Comparison of ENCODE assay signal across 8 cellular contexts in the genomic region with DNA sequence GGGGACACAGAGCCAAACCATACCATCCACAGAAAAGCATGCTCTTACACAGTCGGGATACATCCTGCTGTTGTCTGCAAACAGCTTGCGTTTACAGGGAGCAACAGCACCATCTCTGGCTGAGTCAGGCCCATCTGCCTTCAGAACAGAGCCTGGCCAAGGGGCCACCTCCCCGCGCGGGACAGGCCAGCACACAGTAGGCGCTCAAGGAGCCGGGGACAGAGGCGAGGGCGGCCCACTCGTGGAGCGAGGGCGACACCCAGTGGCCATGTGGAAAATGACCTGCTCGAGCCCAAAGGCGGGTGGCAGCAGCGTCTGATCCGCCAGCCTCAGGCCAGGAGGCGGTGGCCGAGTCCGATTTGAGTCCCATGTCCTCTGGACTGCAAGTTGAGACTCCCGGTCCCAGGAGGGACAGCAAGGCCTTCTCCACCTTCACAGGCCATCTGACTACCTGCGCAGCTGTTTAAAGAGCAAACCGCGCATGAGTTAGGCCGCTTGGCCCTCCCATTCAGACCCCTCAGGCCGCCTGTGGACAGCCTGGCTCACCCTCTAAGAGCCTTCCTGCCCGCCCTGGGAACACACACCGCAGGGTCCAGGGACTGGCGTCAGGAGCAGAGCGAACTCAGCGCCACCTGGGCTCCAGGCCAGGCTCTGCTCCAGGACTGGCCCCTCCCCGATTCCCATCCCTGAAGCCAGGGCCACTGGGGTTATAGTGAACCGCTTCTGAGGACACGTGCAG. TPM values are rescaled to one million over a fixed set of nuclear protein-coding genes. Genes with fewer than 3 reads are reported as not detected.
DNase-seq lines count a peak whose midpoint lies in the region; ATAC-seq and TF ChIP-seq lines count a peak whose summit lies in the region.

No MANE protein-coding gene starts in this region.

- no peak overlapping the region for H3K27ac Mint-ChIP-seq in activated T-cell treated with anti-CD3 and anti-CD28 coated beads, Interleukin-2, amount 50 U/mL, for 72 hours
- H3K27ac Mint-ChIP-seq in natural killer cell, result no peak overlapping the region

- no peak overlapping the region for H3K27ac ChIP-seq in OCI-LY7 (ENCODE audit: low read depth, low read length, poor library complexity, severe bottlenecking)

- H3K9me3 Mint-ChIP-seq in activated T-cell treated with anti-CD3 and anti-CD28 coated beads, Interleukin-2, amount 50 U/mL, for 72 hours, result no peaks in the 10 kb centered on the region
- H3K9me3 Mint-ChIP-seq in natural killer cell, result no peaks in the 10 kb centered on the region

- no peaks in the 10 kb centered on the region for H3K4me1 ChIP-seq in OCI-LY7 (ENCODE audit: insufficient read depth, low read length, poor library complexity, severe bottlenecking)

- H3K27me3 Mint-ChIP-seq in activated T-cell treated with anti-CD3 and anti-CD28 coated beads, Interleukin-2, amount 50 U/mL, for 72 hours (ENCODE audit: low read depth), result no peaks in the 10 kb centered on the region
- no peaks in the 10 kb centered on the region for H3K27me3 Mint-ChIP-seq in natural killer cell (ENCODE audit: low read depth in 2 of 2)

- no peaks in the 10 kb centered on the region for H4K20me1 ChIP-seq in OCI-LY7 (ENCODE audit: insufficient read depth, low read length)

- no peaks in the 10 kb centered on the region for H3K36me3 Mint-ChIP-seq in activated T-cell treated with anti-CD3 and anti-CD28 coated beads, Interleukin-2, amount 50 U/mL, for 72 hours (ENCODE audit: insufficient read depth in 2 of 2)
- no peaks in the 10 kb centered on the region for H3K36me3 Mint-ChIP-seq in natural killer cell

- H2AFZ ChIP-seq in OCI-LY7 (ENCODE audit: low read length), result no peak overlapping the region

- H3K4me2 ChIP-seq in OCI-LY7 (ENCODE audit: low read length), result no peak overlapping the region

- H3K4me3 ChIP-seq in AG10803 (ENCODE audit: low read length), result no peak overlapping the region
- no peak overlapping the region for H3K4me3 ChIP-seq in OCI-LY7 (ENCODE audit: low read depth, low read length, poor library complexity, severe bottlenecking)
- no peak overlapping the region for H3K4me3 ChIP-seq in fibroblast of mammary gland (ENCODE audit: control insufficient read depth, low read depth, low read length)

- DNase-seq in AG10803 (ENCODE audit: low read depth), result peak; percentile 59
- DNase-seq in OCI-LY7 (ENCODE audit: low spot score), result peak; percentile 42
- DNase-seq in activated T-cell treated with anti-CD3 and anti-CD28 coated beads, Interleukin-2, amount 50 U/mL, for 72 hours, result peak; percentile 70 to 77
- peak; percentile 75 for DNase-seq in fibroblast of mammary gland (ENCODE audit: low read depth)
- DNase-seq in natural killer cell, result peak; percentile 71
- peak; percentile 18 to 72 (median 60) for DNase-seq in stimulated activated naive CD4-positive, alpha-beta T cell (lab: John Stamatoyannopoulos, UW)

- H3K36me3 ChIP-seq in OCI-LY7 (ENCODE audit: insufficient read depth, low read length), result no peaks in the 10 kb centered on the region

- no peaks in the 10 kb centered on the region for H3K9me3 ChIP-seq in OCI-LY7 (ENCODE audit: low read length)

- TF ChIP-seq CTCF in AG10803 (conservative IDR thresholded peaks at IDR 0.05; ENCODE audit: low read length) (peak; percentile 82), OCI-LY7 (conservative IDR thresholded peaks at IDR 0.05; ENCODE audit: low read length) (peak; percentile 90), fibroblast of mammary gland (conservative IDR thresholded peaks at IDR 0.05; ENCODE audit: control insufficient read depth, insufficient read depth, low read depth, low read length) (peak; percentile 75), natural killer cell (IDR thresholded peaks at IDR 0.05) (peak; percentile 96)

- ATAC-seq in GM18870 (IDR thresholded peaks at IDR 0.05; ENCODE audit: unreplicated experiment) (peak; percentile 43), HG03097 (IDR thresholded peaks at IDR 0.05; ENCODE audit: low FRiP score, unreplicated experiment) (peak; percentile 74), natural killer cell (peak; percentile 80 to 97 (median 95))
- peak; percentile 86 to 89 for ATAC-seq in activated T-cell treated with anti-CD3 and anti-CD28 coated beads, Interleukin-2, amount 50 U/mL, for 72 hours (replicated peaks in 1 of 2)

- H3K9me2 ChIP-seq in OCI-LY7 (ENCODE audit: insufficient read depth, low read length), result no peaks in the 10 kb centered on the region

- BruUV-seq in OCI-LY7 (replicated peaks; lab: Mats Ljungman, UMichigan), result no TSS peak

- POLR2A ChIA-PET in OCI-LY7 (lab: Charles Lee), result no interaction called here

- H3K4me3 Mint-ChIP-seq in activated T-cell treated with anti-CD3 and anti-CD28 coated beads, Interleukin-2, amount 50 U/mL, for 72 hours, result no peak overlapping the region
- no peak overlapping the region for H3K4me3 Mint-ChIP-seq in natural killer cell

- CTCF ChIA-PET in OCI-LY7 (lab: Charles Lee; ENCODE audit: unreplicated experiment), result no interaction called here

- intact Hi-C loops in OCI-LY7 (cut with micrococcal nuclease; ENCODE audit: unreplicated experiment) (loop anchor here (1.0 to 10.0 kb wide), 5 partner anchors 99 to 1429 kb away; no protein-coding TSS in a partner anchor), natural killer cell (cut with micrococcal nuclease) (loop anchor here (1.0 to 5.0 kb wide), 4 partner anchors 516 to 1476 kb away; no protein-coding TSS in a partner anchor)

- peaks cover 29% of the 10 kb centered on the region for H3K4me1 Mint-ChIP-seq in activated T-cell treated with anti-CD3 and anti-CD28 coated beads, Interleukin-2, amount 50 U/mL, for 72 hours (ENCODE audit: low read depth)
- H3K4me1 Mint-ChIP-seq in natural killer cell, result peaks cover 6 to 7% of the 10 kb centered on the region in 2 donors

- no peaks in the 10 kb centered on the region for H3K79me2 ChIP-seq in OCI-LY7 (ENCODE audit: insufficient read depth, low read depth, low read length)

RNA-seq across cellular contexts. Expression of a gene that starts 38.3 kb away (rescaled TPM):
- total RNA-seq in OCI-LY7 (2014; rRNA removed; shearing (Covaris generic)), result 16.3 and 21.1 TPM in 2 replicates
- total RNA-seq in OCI-LY7 (2022) (26.3 and 32.9 TPM in 2 replicates), natural killer cell (10 to 100 TPM; 30.4 to 45.3 (median 37.2) TPM)
- 10 to 100 TPM; 39.2 to 39.4 TPM for total RNA-seq in activated T-cell treated with anti-CD3 and anti-CD28 coated beads, Interleukin-2, amount 50 U/mL, for 72 hours

Comparison
In these comparisons a context has a peak if more than half of its experiments do, and no peak if none do; other contexts are left out.
1. ATAC-seq: peak in every context shown above with its lines; median percentile 95 in natural killer cell; 88 in activated T-cell treated with anti-CD3 and anti-CD28 coated beads, Interleukin-2, amount 50 U/mL, for 72 hours; 74 in HG03097; 43 in GM18870.